ENCODE assay signal across 8 cellular contexts in genomic region chr20:39885975-39886649, GRCh38.
DNase-seq lines count a peak whose midpoint lies in the region; ATAC-seq, FAIRE-seq and TF ChIP-seq lines count a peak whose summit lies in the region.

No MANE protein-coding gene starts in this region.

- H3K9me3 ChIP-seq in OCI-LY7 (ENCODE audit: low read length): no peaks in the 10 kb centered on the region

- intact Hi-C loops in OCI-LY7 (cut with micrococcal nuclease; ENCODE audit: unreplicated experiment): loop anchor here (10.0 kb wide), 1 partner anchor 1079 kb away; no protein-coding TSS in a partner anchor
- intact Hi-C loops in lower leg skin (cut with DNase I; ENCODE audit: low total_unique reads): no loop called here

- H3K4me1 ChIP-seq in OCI-LY7 (ENCODE audit: insufficient read depth, low read length, poor library complexity, severe bottlenecking): no peaks in the 10 kb centered on the region

- peak; percentile 90 for DNase-seq in AG08395 (ENCODE audit: low spot score)
- DNase-seq in GM12891 (ENCODE audit: insufficient read length, low spot score): peak; percentile 5
- DNase-seq in OCI-LY7 (ENCODE audit: low spot score): peak; percentile 41
- DNase-seq in dermis microvascular lymphatic vessel endothelial cell (ENCODE audit: low read depth in 2 of 2): peak; percentile 30 to 72
- peak; percentile 76 to 93 for DNase-seq in lower leg skin (ENCODE audit: low spot score in 2 of 2)
- DNase-seq in cortex of kidney (lab: John Stamatoyannopoulos, UW): no peak

- no peaks in the 10 kb centered on the region for H3K79me2 ChIP-seq in OCI-LY7 (ENCODE audit: insufficient read depth, low read depth, low read length)

- H3K27ac ChIP-seq in OCI-LY7 (ENCODE audit: low read depth, low read length, poor library complexity, severe bottlenecking): no peak overlapping the region

- no peak overlapping the region for H2AFZ ChIP-seq in OCI-LY7 (ENCODE audit: low read length)

- no peaks in the 10 kb centered on the region for H3K9me2 ChIP-seq in OCI-LY7 (ENCODE audit: insufficient read depth, low read length)

- 49 to 50% methylated on average over 7 of the region's 7 CpGs for WGBS in lower leg skin, 2 donors

- BruUV-seq in OCI-LY7 (replicated peaks; lab: Mats Ljungman, UMichigan): no TSS peak

- no peaks in the 10 kb centered on the region for H3K36me3 ChIP-seq in OCI-LY7 (ENCODE audit: insufficient read depth, low read length)

- H3K4me2 ChIP-seq in OCI-LY7 (ENCODE audit: low read length): no peak overlapping the region

- POLR2A ChIA-PET in OCI-LY7 (lab: Charles Lee): no interaction called here

- TF ChIP-seq CTCF in OCI-LY7 (conservative IDR thresholded peaks at IDR 0.05; ENCODE audit: low read length): peak; percentile 77
- TF ChIP-seq CTCF in lower leg skin (IDR thresholded peaks at IDR 0.05): peak in 1 of 3 donors; percentile 34

- no peaks in the 10 kb centered on the region for H4K20me1 ChIP-seq in OCI-LY7 (ENCODE audit: insufficient read depth, low read length)

- no peak for TF ChIP-seq POLR2A in GM12891 (IDR thresholded peaks at IDR 0.05; ENCODE audit: low read depth, low read length)
- no peak for TF ChIP-seq POLR2A in lower leg skin (IDR thresholded peaks at IDR 0.05)

- FAIRE-seq in GM12891 (lab: Jason Lieb, UNC): peak; percentile 28

- H3K4me3 ChIP-seq in OCI-LY7 (ENCODE audit: low read depth, low read length, poor library complexity, severe bottlenecking) (no peak overlapping the region), lower leg skin (ENCODE audit: low read depth, poor library complexity, severe bottlenecking) (no peak overlapping the region)

- ATAC-seq in HG03432 (IDR thresholded peaks at IDR 0.05; ENCODE audit: unreplicated experiment) (no peak), GM21381 (IDR thresholded peaks at IDR 0.05; ENCODE audit: unreplicated experiment) (no peak)

- CTCF ChIA-PET in OCI-LY7 (lab: Charles Lee; ENCODE audit: unreplicated experiment): no interaction called here

TF ChIP-seq in GM12891, 5 proteins besides CTCF, POLR2A, EP300 and RAD21:
- TF ChIP-seq SPI1 (IDR thresholded peaks at IDR 0.05; ENCODE audit: low read depth, low read length): no peak
- no peak for TF ChIP-seq POU2F2 (IDR thresholded peaks at IDR 0.05; ENCODE audit: low read depth, low read length)
- TF ChIP-seq POLR2AphosphoS5 (IDR thresholded peaks at IDR 0.05; ENCODE audit: low read depth, low read length): no peak
- no peak for TF ChIP-seq PAX5 (IDR thresholded peaks at IDR 0.05; ENCODE audit: insufficient read depth, low read length, severe bottlenecking)
